In genomic region chr16:2883027-2883846, GRCh38 we compare ENCODE assay signal across 1 cellular context.
TF ChIP-seq lines count a peak whose summit lies in the region.

Gene FLYWCH2 (plus strand): TSS chr16:2883215. CDS start chr16:2896450, 13,235 bp downstream.

TF ChIP-seq in HepG2, 621 proteins besides CTCF, POLR2A, EP300 and RAD21 (continued from another document and continues in another):
- TF ChIP-seq HINFP (CRISPR knock-in tag; IDR thresholded peaks at IDR 0.05; ENCODE audit: low read depth): 0 out of 2 replicates have a peak, but pooled peaks have one; percentile 60
- 0 out of 2 replicates have a peak, but pooled peaks have one; percentile 68 for TF ChIP-seq ZSCAN31 (CRISPR knock-in tag; IDR thresholded peaks at IDR 0.05; ENCODE audit: low read depth)
- no peak for TF ChIP-seq ZNF773 (CRISPR knock-in tag; IDR thresholded peaks at IDR 0.05; ENCODE audit: borderline replicate concordance)
- TF ChIP-seq BCL3 (CRISPR knock-in tag; IDR thresholded peaks at IDR 0.05): peak; percentile 65; the same call in 1 of the 2 replicates
- no peak for TF ChIP-seq GTF2F1 (IDR thresholded peaks at IDR 0.05; ENCODE audit: low read length)
- no peak for TF ChIP-seq MLLT10 (CRISPR knock-in tag; IDR thresholded peaks at IDR 0.05)
- TF ChIP-seq POGK (CRISPR knock-in tag; conservative IDR thresholded peaks at IDR 0.05): peak; percentile 89
- no peak for TF ChIP-seq ZNF407 (CRISPR knock-in tag; IDR thresholded peaks at IDR 0.05; ENCODE audit: not compliant biosample characterization)
- peak; percentile 58; the same call in 1 of the 2 replicates for TF ChIP-seq ZNF609 (CRISPR knock-in tag; IDR thresholded peaks at IDR 0.05; ENCODE audit: borderline replicate concordance)
- TF ChIP-seq ZNF850 (CRISPR knock-in tag; conservative IDR thresholded peaks at IDR 0.05): no peak
- TF ChIP-seq ZNF205 (CRISPR knock-in tag; IDR thresholded peaks at IDR 0.05): peak; percentile 29; the same call in 1 of the 2 replicates
- TF ChIP-seq NR0B2 (CRISPR knock-in tag; IDR thresholded peaks at IDR 0.05): no peak
- peak; percentile 98 for TF ChIP-seq RXRB (CRISPR knock-in tag; IDR thresholded peaks at IDR 0.05; ENCODE audit: borderline replicate concordance)
- TF ChIP-seq ZNF367 (CRISPR knock-in tag; IDR thresholded peaks at IDR 0.05; ENCODE audit: borderline replicate concordance): no peak
- TF ChIP-seq MAZ (IDR thresholded peaks at IDR 0.05; ENCODE audit: borderline replicate concordance, low read depth, low read length): no peak
- peak; percentile 78 for TF ChIP-seq MAZ (CRISPR knock-in tag; IDR thresholded peaks at IDR 0.05; ENCODE audit: low read depth)
- TF ChIP-seq ZNF562 (CRISPR knock-in tag; IDR thresholded peaks at IDR 0.05; ENCODE audit: borderline replicate concordance): no peak
- no peak for TF ChIP-seq MAF1 (CRISPR knock-in tag; IDR thresholded peaks at IDR 0.05; ENCODE audit: borderline replicate concordance)
- no peak for TF ChIP-seq ZSCAN12 (CRISPR knock-in tag; IDR thresholded peaks at IDR 0.05)
- 0 out of 2 replicates have a peak, but pooled peaks have one; percentile 63 for TF ChIP-seq PAWR (CRISPR knock-in tag; IDR thresholded peaks at IDR 0.05; ENCODE audit: borderline replicate concordance)
- TF ChIP-seq ZNF12 (CRISPR knock-in tag; IDR thresholded peaks at IDR 0.05): no peak
- TF ChIP-seq MTERF4 (CRISPR knock-in tag; IDR thresholded peaks at IDR 0.05): 0 out of 2 replicates have a peak, but pooled peaks have one; percentile 61
- no peak for TF ChIP-seq SRSF9 (IDR thresholded peaks at IDR 0.05; ENCODE audit: borderline replicate concordance, insufficient read depth, low read depth, low read length, poor library complexity, severe bottlenecking)
- TF ChIP-seq NKX3-1 (CRISPR knock-in tag; IDR thresholded peaks at IDR 0.05): no peak; the same call in 1 of the 2 replicates
- TF ChIP-seq ZNF230 (CRISPR knock-in tag; IDR thresholded peaks at IDR 0.05): peak; percentile 88
- TF ChIP-seq ZNF556 (CRISPR knock-in tag; IDR thresholded peaks at IDR 0.05; ENCODE audit: borderline replicate concordance): peak; percentile 89; the same call in 1 of the 2 replicates
- peak; percentile 60; the same call in 1 of the 2 replicates for TF ChIP-seq MXD1 (CRISPR knock-in tag; IDR thresholded peaks at IDR 0.05)
- TF ChIP-seq ZNF770 (CRISPR knock-in tag; IDR thresholded peaks at IDR 0.05): peak; percentile 78
- TF ChIP-seq CENPT (CRISPR knock-in tag; IDR thresholded peaks at IDR 0.05; ENCODE audit: low read depth): no peak
- TF ChIP-seq MTA3 (CRISPR knock-in tag; IDR thresholded peaks at IDR 0.05): no peak
- TF ChIP-seq SP5 (CRISPR knock-in tag; IDR thresholded peaks at IDR 0.05; ENCODE audit: borderline replicate concordance, low read depth): 0 out of 2 replicates have a peak, but pooled peaks have one; percentile 20
- no peak for TF ChIP-seq ZBTB1 (CRISPR knock-in tag; IDR thresholded peaks at IDR 0.05; ENCODE audit: borderline replicate concordance)
- TF ChIP-seq KLF9 (CRISPR knock-in tag; IDR thresholded peaks at IDR 0.05; ENCODE audit: low read depth): no peak
- TF ChIP-seq KMT2A (CRISPR knock-in tag; IDR thresholded peaks at IDR 0.05): no peak; the same call in 1 of the 2 replicates
